In the genomic region with DNA sequence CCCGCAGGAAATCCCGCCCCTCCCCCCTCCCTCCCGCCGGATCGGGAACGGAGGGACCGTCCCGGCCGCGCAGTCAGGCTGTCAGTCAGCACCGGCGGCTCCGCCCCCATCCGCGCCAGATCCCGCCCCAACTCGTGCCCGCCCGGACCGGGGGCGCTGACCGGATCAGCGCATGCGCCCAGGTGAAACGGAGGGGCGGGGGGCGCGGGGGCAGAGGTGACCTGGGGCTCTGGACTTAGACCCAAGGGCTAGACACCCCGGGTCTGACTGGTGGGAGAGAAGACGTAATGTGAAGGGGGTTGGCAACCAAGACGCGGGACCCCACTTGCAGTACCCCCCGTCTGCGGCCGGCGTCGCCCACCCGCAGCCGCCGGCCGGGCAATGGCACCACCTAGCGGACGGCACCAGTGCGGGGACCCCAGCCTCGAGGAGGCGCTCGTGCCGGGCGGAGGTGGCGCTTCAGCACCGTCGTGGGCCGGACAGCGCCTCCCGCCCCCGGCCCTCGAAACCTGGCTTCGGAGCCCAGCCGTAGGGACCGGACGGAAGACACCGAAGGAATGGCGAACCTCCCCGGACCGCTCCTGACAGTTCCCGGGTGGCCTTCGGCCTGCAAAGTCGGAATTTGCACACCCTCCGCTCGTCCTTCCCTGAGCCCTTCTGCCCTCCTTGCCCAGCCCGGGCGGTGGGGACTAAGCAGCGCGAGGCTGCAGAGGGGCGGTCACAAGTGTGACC, we compare ENCODE assay signal across 1 cellular context.
TF ChIP-seq lines count a peak whose summit lies in the region.

Gene CASKIN2, minus strand, starts transcription at position 15 of the 732 bp plus-strand sequence. CDS start 1,733 bp downstream, outside the sequence.

TF ChIP-seq in K562, 482 proteins besides CTCF, POLR2A, EP300 and RAD21 (continued from another document and continues in another):
- TF ChIP-seq, protein P1, sequence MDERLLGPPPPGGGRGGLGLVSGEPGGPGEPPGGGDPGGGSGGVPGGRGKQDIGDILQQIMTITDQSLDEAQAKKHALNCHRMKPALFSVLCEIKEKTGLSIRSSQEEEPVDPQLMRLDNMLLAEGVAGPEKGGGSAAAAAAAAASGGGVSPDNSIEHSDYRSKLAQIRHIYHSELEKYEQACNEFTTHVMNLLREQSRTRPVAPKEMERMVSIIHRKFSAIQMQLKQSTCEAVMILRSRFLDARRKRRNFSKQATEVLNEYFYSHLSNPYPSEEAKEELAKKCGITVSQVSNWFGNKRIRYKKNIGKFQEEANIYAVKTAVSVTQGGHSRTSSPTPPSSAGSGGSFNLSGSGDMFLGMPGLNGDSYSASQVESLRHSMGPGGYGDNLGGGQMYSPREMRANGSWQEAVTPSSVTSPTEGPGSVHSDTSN (CRISPR knock-in tag; IDR thresholded peaks at IDR 0.05; ENCODE audit: low read depth) = peak; percentile 87
- TF ChIP-seq, protein P1 (tag; conservative IDR thresholded peaks at IDR 0.05; ENCODE audit: low read depth) = peak; percentile 81
- TF ChIP-seq FUS (optimal IDR thresholded peaks at IDR 0.05; ENCODE audit: low read depth, low read length) (no peak), DEAF1 (CRISPR knock-in tag; IDR thresholded peaks at IDR 0.05) (peak; percentile 79), SP1 (CRISPR knock-in tag; IDR thresholded peaks at IDR 0.05) (peak; percentile 91), RERE (CRISPR knock-in tag; IDR thresholded peaks at IDR 0.05; ENCODE audit: borderline replicate concordance) (peak; percentile 80; the same call in 1 of the 2 replicates), DMBX1 (CRISPR knock-in tag; IDR thresholded peaks at IDR 0.05; ENCODE audit: borderline replicate concordance) (peak; percentile 92), ZNF431 (CRISPR knock-in tag; IDR thresholded peaks at IDR 0.05) (peak; percentile 76), MLLT1 (IDR thresholded peaks at IDR 0.05) (peak in 1 of 2 experiments; percentile 69; a peak in 2 of 4 replicates), RBM22 (IDR thresholded peaks at IDR 0.05; ENCODE audit: low read depth, low read length, poor library complexity, severe bottlenecking) (peak; percentile 24), RB1 (IDR thresholded peaks at IDR 0.05; ENCODE audit: low read depth) (peak; percentile 82), BRF2 (IDR thresholded peaks at IDR 0.05; ENCODE audit: borderline replicate concordance, insufficient read depth, insufficient read length) (no peak), ZNF282 (CRISPR knock-in tag; IDR thresholded peaks at IDR 0.05) (peak; percentile 75; the same call in 1 of the 2 replicates), MLX (CRISPR knock-in tag; conservative IDR thresholded peaks at IDR 0.05) (0 out of 4 replicates have a peak, but pooled peaks of 1 of the 2 experiments have one; percentile 66), HDAC6 (IDR thresholded peaks at IDR 0.05; ENCODE audit: low read depth, low read length) (no peak), HOXB6 (CRISPR knock-in tag; IDR thresholded peaks at IDR 0.05; ENCODE audit: borderline replicate concordance) (no peak), KLF16 (IDR thresholded peaks at IDR 0.05) (0 out of 2 replicates have a peak, but pooled peaks have one; percentile 20), HDAC8 (tag; IDR thresholded peaks at IDR 0.05) (0 out of 2 replicates have a peak, but pooled peaks have one; percentile 36)
- TF ChIP-seq, protein P2, sequence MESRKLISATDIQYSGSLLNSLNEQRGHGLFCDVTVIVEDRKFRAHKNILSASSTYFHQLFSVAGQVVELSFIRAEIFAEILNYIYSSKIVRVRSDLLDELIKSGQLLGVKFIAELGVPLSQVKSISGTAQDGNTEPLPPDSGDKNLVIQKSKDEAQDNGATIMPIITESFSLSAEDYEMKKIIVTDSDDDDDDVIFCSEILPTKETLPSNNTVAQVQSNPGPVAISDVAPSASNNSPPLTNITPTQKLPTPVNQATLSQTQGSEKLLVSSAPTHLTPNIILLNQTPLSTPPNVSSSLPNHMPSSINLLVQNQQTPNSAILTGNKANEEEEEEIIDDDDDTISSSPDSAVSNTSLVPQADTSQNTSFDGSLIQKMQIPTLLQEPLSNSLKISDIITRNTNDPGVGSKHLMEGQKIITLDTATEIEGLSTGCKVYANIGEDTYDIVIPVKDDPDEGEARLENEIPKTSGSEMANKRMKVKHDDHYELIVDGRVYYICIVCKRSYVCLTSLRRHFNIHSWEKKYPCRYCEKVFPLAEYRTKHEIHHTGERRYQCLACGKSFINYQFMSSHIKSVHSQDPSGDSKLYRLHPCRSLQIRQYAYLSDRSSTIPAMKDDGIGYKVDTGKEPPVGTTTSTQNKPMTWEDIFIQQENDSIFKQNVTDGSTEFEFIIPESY (CRISPR knock-in tag; IDR thresholded peaks at IDR 0.05) = peak; percentile 91
- TF ChIP-seq, protein P3, sequence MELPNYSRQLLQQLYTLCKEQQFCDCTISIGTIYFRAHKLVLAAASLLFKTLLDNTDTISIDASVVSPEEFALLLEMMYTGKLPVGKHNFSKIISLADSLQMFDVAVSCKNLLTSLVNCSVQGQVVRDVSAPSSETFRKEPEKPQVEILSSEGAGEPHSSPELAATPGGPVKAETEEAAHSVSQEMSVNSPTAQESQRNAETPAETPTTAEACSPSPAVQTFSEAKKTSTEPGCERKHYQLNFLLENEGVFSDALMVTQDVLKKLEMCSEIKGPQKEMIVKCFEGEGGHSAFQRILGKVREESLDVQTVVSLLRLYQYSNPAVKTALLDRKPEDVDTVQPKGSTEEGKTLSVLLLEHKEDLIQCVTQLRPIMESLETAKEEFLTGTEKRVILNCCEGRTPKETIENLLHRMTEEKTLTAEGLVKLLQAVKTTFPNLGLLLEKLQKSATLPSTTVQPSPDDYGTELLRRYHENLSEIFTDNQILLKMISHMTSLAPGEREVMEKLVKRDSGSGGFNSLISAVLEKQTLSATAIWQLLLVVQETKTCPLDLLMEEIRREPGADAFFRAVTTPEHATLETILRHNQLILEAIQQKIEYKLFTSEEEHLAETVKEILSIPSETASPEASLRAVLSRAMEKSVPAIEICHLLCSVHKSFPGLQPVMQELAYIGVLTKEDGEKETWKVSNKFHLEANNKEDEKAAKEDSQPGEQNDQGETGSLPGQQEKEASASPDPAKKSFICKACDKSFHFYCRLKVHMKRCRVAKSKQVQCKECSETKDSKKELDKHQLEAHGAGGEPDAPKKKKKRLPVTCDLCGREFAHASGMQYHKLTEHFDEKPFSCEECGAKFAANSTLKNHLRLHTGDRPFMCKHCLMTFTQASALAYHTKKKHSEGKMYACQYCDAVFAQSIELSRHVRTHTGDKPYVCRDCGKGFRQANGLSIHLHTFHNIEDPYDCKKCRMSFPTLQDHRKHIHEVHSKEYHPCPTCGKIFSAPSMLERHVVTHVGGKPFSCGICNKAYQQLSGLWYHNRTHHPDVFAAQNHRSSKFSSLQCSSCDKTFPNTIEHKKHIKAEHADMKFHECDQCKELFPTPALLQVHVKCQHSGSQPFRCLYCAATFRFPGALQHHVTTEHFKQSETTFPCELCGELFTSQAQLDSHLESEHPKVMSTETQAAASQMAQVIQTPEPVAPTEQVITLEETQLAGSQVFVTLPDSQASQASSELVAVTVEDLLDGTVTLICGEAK (IDR thresholded peaks at IDR 0.05) = peak; percentile 66
- TF ChIP-seq, protein P3 (CRISPR knock-in tag; IDR thresholded peaks at IDR 0.05) = peak; percentile 69
